ENCODE assay signal across 6 cellular contexts in genomic region chr1:43969416-43969745, GRCh38. TPM values are rescaled to one million over a fixed set of nuclear protein-coding genes. Genes with fewer than 3 reads are reported as not detected.
DNase-seq lines count a peak whose midpoint lies in the region; ATAC-seq and TF ChIP-seq lines count a peak whose summit lies in the region.

No MANE protein-coding gene starts in this region.

- no peak for DNase-seq in BE2C
- DNase-seq in RWPE1 (ENCODE audit: low spot score), result no peak
- DNase-seq in left lung, result no peak
- DNase-seq in activated CD4-positive, CD25-positive, alpha-beta regulatory T cell (lab: John Stamatoyannopoulos, UW), result no peak
- no peak for DNase-seq in dedifferentiated amniotic fluid mesenchymal stem cell (ENCODE audit: extremely low spot score)
- DNase-seq in NK-92 treated with Interleukin-12 subunit alpha and Interleukin-12 subunit beta, amount 100 ng/mL, for 24 hours (lab: John Stamatoyannopoulos, UW), result no peak

- H3K27ac ChIP-seq in RWPE1 (peak overlapping the region; percentile 54; the same call in 1 of the 2 replicates), left lung (no peak overlapping the region)

- H3K9me3 ChIP-seq in BE2C (no peaks in the 10 kb centered on the region), left lung (no peaks in the 10 kb centered on the region)

- intact Hi-C loops in left lung (cut with DNase I), result no loop called here

- CTCF ChIA-PET in RWPE1 (lab: Yijun Ruan, JAX), result no interaction called here

- no peaks in the 10 kb centered on the region for H3K27me3 ChIP-seq in BE2C
- H3K27me3 ChIP-seq in left lung, result no peaks in the 10 kb centered on the region

- H3K4me1 ChIP-seq in BE2C, result no peaks in the 10 kb centered on the region
- peaks cover 11 to 23% of the 10 kb centered on the region in 2 donors for H3K4me1 ChIP-seq in left lung

- ATAC-seq in left lung, result no peak

- H3K4me3 ChIP-seq in BE2C (ENCODE audit: low read depth, low read length) (peak overlapping the region; percentile 52), left lung (peak overlapping the region; percentile 62 to 69)

- H3K36me3 ChIP-seq in BE2C, result peaks cover 4% of the 10 kb centered on the region
- H3K36me3 ChIP-seq in left lung, result peaks cover 0 to 41% of the 10 kb centered on the region in 2 donors

- POLR2A ChIA-PET in RWPE1 (lab: Yijun Ruan, JAX; ENCODE audit: low non-redundant PET), result no interaction called here

- TF ChIP-seq CTCF in BE2C (IDR thresholded peaks at IDR 0.05; ENCODE audit: low read depth, low read length) (no peak), RWPE1 (conservative IDR thresholded peaks at IDR 0.05; ENCODE audit: low read depth) (no peak), left lung (IDR thresholded peaks at IDR 0.05) (no peak)

RNA-seq across cellular contexts. Expression of gene DPH2, which starts 0.4 kb away (rescaled TPM):
- 116 TPM for polyA plus RNA-seq in BE2C (2012; ENCODE audit: insufficient read depth, insufficient read length, low read depth)
- 10 to 100 TPM; 13.5 to 23.4 TPM for total RNA-seq in left lung

RNA-seq across cellular contexts. Expression of gene ATP6V0B, which starts 5.4 kb away (rescaled TPM):
- polyA plus RNA-seq in BE2C (2012; ENCODE audit: insufficient read depth, insufficient read length, low read depth), result 402 TPM
- 100 to 1,000 TPM; 176 to 239 TPM for total RNA-seq in left lung

RNA-seq across cellular contexts. Expression of gene B4GALT2, which starts 9.6 kb away (rescaled TPM):
- polyA plus RNA-seq in BE2C (2012; ENCODE audit: insufficient read depth, insufficient read length, low read depth), result 49.7 TPM
- 10 to 100 TPM; 39.1 to 50.1 TPM for total RNA-seq in left lung

RNA-seq across cellular contexts. Expression of gene CCDC24, which starts 22.0 kb away (rescaled TPM):
- 2.0 TPM for polyA plus RNA-seq in BE2C (2012; ENCODE audit: insufficient read depth, insufficient read length, low read depth)
- 10 to 100 TPM in 1 of 2 donors, 1 to 10 TPM in 1; 9.9 to 13.7 TPM for total RNA-seq in left lung

RNA-seq across cellular contexts. Expression of gene IPO13, which starts 22.6 kb away (rescaled TPM):
- 17.4 TPM for polyA plus RNA-seq in BE2C (2012; ENCODE audit: insufficient read depth, insufficient read length, low read depth)
- 10 to 100 TPM; 26.8 to 33.4 TPM for total RNA-seq in left lung
